ENCODE assay signal across 23 cellular contexts in the genomic region with DNA sequence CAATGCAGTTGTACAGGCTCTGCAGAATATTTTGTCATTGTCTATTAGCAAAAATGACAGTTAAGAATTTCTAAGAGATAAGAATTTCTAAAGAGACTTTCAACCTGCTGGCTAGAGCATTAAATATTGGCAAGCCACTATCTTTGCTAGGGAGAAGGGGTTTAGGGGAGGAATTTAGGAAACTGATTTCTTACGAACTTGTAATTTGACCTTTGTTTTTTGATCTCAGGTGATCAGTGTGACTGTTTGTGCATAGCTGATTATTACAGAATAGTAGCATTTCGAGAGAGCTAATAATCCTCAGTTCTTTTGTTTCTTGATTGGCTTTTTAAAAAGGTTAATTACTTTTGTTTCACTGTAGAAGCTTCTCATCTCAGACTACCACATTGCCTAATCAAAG.
DNase-seq lines count a peak whose midpoint lies in the region; ATAC-seq and TF ChIP-seq lines count a peak whose summit lies in the region.
"Had no signal": no experiment of that assay in that cellular context is flagged by ENCODE, and none has a peak within 500 bp of the region (broad histone marks: within the 10 kb centered on the region; RNA-seq: fewer than 3 reads in every experiment).

No MANE protein-coding gene starts in this region.

- no peak overlapping the region for H3K9ac ChIP-seq in IMR-90 (ENCODE audit: low read depth, low read length)
- H3K9ac ChIP-seq: BLaER1 had no signal

- H3K4ac ChIP-seq in IMR-90 (ENCODE audit: low read depth, low read length): no peak overlapping the region

- no peak for DNase-seq in IMR-90
- peak; percentile 16 to 27 for DNase-seq in erythroblast (lab: John Stamatoyannopoulos, UW)
- no peak for DNase-seq in psoas muscle
- DNase-seq in stimulated activated naive B cell treated with anti-CD40 and anti-IgM and Interleukin-4, amounts not matched to agents 10 μg/mL and 1 μg/mL and 100 μg/mL, for 72 hours: no peak
- no peak for DNase-seq in activated T-cell treated with anti-CD3 and anti-CD28 coated beads, Interleukin-2, amount 50 U/mL, for 24 hours
- DNase-seq in mucosa of gallbladder (ENCODE audit: low spot score): no peak
- DNase-seq: ACHN; activated CD4-positive, CD25-positive, alpha-beta regulatory T cell treated with anti-CD3 and anti-CD28 coated beads, Interleukin-2, amount 50 U/mL, for 72 hours; activated CD8-positive, alpha-beta T cell treated with anti-CD3 and anti-CD28 coated beads, Interleukin-2, amount 10 ng/mL, durations not matched to agents 7 days and 5 days; caudate nucleus; GF-D8; H9; NCI-H1048; NCI-H187; NCI-H526 treated with DMSO at 0.1 percent for 48 hours; nephron progenitor cell; stimulated activated naive CD8-positive, alpha-beta T cell treated with anti-CD3 and anti-CD28 coated beads, Interleukin-15, amount 100 ng/mL, for 72 hours; thyroid gland had no signal

- no peak overlapping the region for H3K56ac ChIP-seq in IMR-90 (ENCODE audit: extremely low read depth, insufficient read depth, low read length)

- H3K4me1 ChIP-seq in IMR-90 (ENCODE audit: control insufficient read depth, insufficient read depth, low read length): peaks cover 3% of the 10 kb centered on the region
- peaks cover 61% of the 10 kb centered on the region for H3K4me1 ChIP-seq in psoas muscle

- WGBS in IMR-90 (ENCODE audit: extremely low coverage in 2 of 2, insufficient read length in 1 of 2), 2 experiments: no CpG with 5 or more reads among the region's 2 CpGs
- 32 to 44% (median 40%) methylated on average over 2 of the region's 2 CpGs for WGBS in psoas muscle, 3 donors

- no peak overlapping the region for H2BK120ac ChIP-seq in IMR-90 (ENCODE audit: low read depth, low read length)

- H3K27ac Mint-ChIP-seq in stimulated activated naive B cell treated with anti-CD40 and anti-IgM and Interleukin-4, amounts not matched to agents 10 μg/mL and 1 μg/mL and 100 μg/mL, for 72 hours: no peak overlapping the region
- no peak overlapping the region for H3K27ac Mint-ChIP-seq in activated T-cell treated with anti-CD3 and anti-CD28 coated beads, Interleukin-2, amount 50 U/mL, for 24 hours
- H3K27ac Mint-ChIP-seq: activated CD8-positive, alpha-beta T cell treated with anti-CD3 and anti-CD28 coated beads, Interleukin-2, amount 10 ng/mL, durations not matched to agents 7 days and 5 days; activated naive CD4-positive, alpha-beta T cell treated with anti-CD3 and anti-CD28 coated beads, Interleukin-2, amount 50 U/mL, for 72 hours; H9; nephron progenitor cell; stimulated activated naive CD8-positive, alpha-beta T cell treated with anti-CD3 and anti-CD28 coated beads, Interleukin-15, amount 100 ng/mL, for 72 hours had no signal

- no peaks in the 10 kb centered on the region for H3K27me3 Mint-ChIP-seq in stimulated activated naive B cell treated with anti-CD40 and anti-IgM and Interleukin-4, amounts not matched to agents 10 μg/mL and 1 μg/mL and 100 μg/mL, for 72 hours
- H3K27me3 Mint-ChIP-seq in activated T-cell treated with anti-CD3 and anti-CD28 coated beads, Interleukin-2, amount 50 U/mL, for 24 hours: peaks cover 4% of the 10 kb centered on the region
- H3K27me3 Mint-ChIP-seq: IgD-negative memory B cell; stimulated activated naive CD8-positive, alpha-beta T cell treated with anti-CD3 and anti-CD28 coated beads, Interleukin-15, amount 100 ng/mL, for 72 hours had no signal

- no peaks in the 10 kb centered on the region for H4K20me1 ChIP-seq in IMR-90 (ENCODE audit: insufficient read depth, low read length)

- H3K36me3 ChIP-seq in IMR-90 (ENCODE audit: control insufficient read depth, insufficient read depth, low read length): no peaks in the 10 kb centered on the region
- H3K36me3 ChIP-seq in psoas muscle (ENCODE audit: insufficient read depth in 1 of 2, low read depth in 1 of 2): no peaks in the 10 kb centered on the region
- H3K36me3 ChIP-seq: BLaER1, SJSA1, thyroid gland had no signal

- no peak overlapping the region for H2AK5ac ChIP-seq in IMR-90 (ENCODE audit: low read depth, low read length)

- H3K4me2 ChIP-seq in IMR-90 (ENCODE audit: low read depth, low read length): peak overlapping the region; percentile 83
- H3K4me2 ChIP-seq: BLaER1 had no signal

- no peaks in the 10 kb centered on the region for H3K36me3 Mint-ChIP-seq in stimulated activated naive B cell treated with anti-CD40 and anti-IgM and Interleukin-4, amounts not matched to agents 10 μg/mL and 1 μg/mL and 100 μg/mL, for 72 hours
- no peaks in the 10 kb centered on the region for H3K36me3 Mint-ChIP-seq in activated T-cell treated with anti-CD3 and anti-CD28 coated beads, Interleukin-2, amount 50 U/mL, for 24 hours (ENCODE audit: low read depth)
- H3K36me3 Mint-ChIP-seq: activated naive CD4-positive, alpha-beta T cell treated with anti-CD3 and anti-CD28 coated beads, Interleukin-2, amount 50 U/mL, for 72 hours; IgD-negative memory B cell had no signal

- dilution Hi-C loops in IMR-90 (cut with HindIII; ENCODE audit: low sequenced_read_pairs, unreplicated experiment): no loop called here

- no peak overlapping the region for H2BK15ac ChIP-seq in IMR-90 (ENCODE audit: low read depth, low read length)

- peaks cover 7 to 36% of the 10 kb centered on the region in 2 experiments for H3K79me1 ChIP-seq in IMR-90 (ENCODE audit: low read depth in 1 of 2, low read length in 2 of 2)

- H3K27me3 ChIP-seq in IMR-90 (ENCODE audit: control insufficient read depth, insufficient read depth, low read length) (no peaks in the 10 kb centered on the region), psoas muscle (ENCODE audit: insufficient read depth in 3 of 3, low read length in 2 of 3) (no peaks in the 10 kb centered on the region)
- H3K27me3 ChIP-seq: BLaER1, SJSA1, thyroid gland had no signal

- H2AK9ac ChIP-seq in IMR-90 (replicated peaks; ENCODE audit: low read depth, low read length, poor library complexity): no peak overlapping the region

- POLR2A ChIA-PET in IMR-90 (lab: Charles Lee; ENCODE audit: unreplicated experiment): no interaction called here

- BruUV-seq in IMR-90 (replicated peaks; lab: Mats Ljungman, UMichigan): no TSS peak

- intact Hi-C loops in IMR-90 (cut with micrococcal nuclease): loop anchor here (5.0 kb wide), 1 partner anchor 41 kb away; no protein-coding TSS in a partner anchor
- intact Hi-C loops in psoas muscle (cut with DNase I): no loop called here

- no peak overlapping the region for H3K23ac ChIP-seq in IMR-90 (ENCODE audit: low read depth, low read length)

- in situ Hi-C loops in IMR-90 (cut with MboI; ENCODE audit: low sequenced_read_pairs): no loop called here

- H2BK20ac ChIP-seq in IMR-90 (ENCODE audit: low read depth, low read length): no peak overlapping the region

- H2BK5ac ChIP-seq in IMR-90 (ENCODE audit: low read depth, low read length, poor library complexity, severe bottlenecking): no peak overlapping the region

- H3K4me3 ChIP-seq in IMR-90 (ENCODE audit: insufficient read depth, low read depth, low read length): no peak overlapping the region
- H3K4me3 ChIP-seq in psoas muscle: peak overlapping the region; percentile 65
- H3K4me3 ChIP-seq: BLaER1, SJSA1, thyroid gland had no signal

- H3K18ac ChIP-seq in IMR-90 (ENCODE audit: low read depth, low read length): no peak overlapping the region

- H2AFZ ChIP-seq in IMR-90 (replicated peaks; ENCODE audit: low read length, poor library complexity): no peak overlapping the region

- H3K4me3 Mint-ChIP-seq in stimulated activated naive B cell treated with anti-CD40 and anti-IgM and Interleukin-4, amounts not matched to agents 10 μg/mL and 1 μg/mL and 100 μg/mL, for 72 hours: no peak overlapping the region
- no peak overlapping the region for H3K4me3 Mint-ChIP-seq in activated T-cell treated with anti-CD3 and anti-CD28 coated beads, Interleukin-2, amount 50 U/mL, for 24 hours
- H3K4me3 Mint-ChIP-seq: activated CD8-positive, alpha-beta T cell treated with anti-CD3 and anti-CD28 coated beads, Interleukin-2, amount 10 ng/mL, durations not matched to agents 7 days and 5 days; H9; IgD-negative memory B cell; stimulated activated naive CD8-positive, alpha-beta T cell treated with anti-CD3 and anti-CD28 coated beads, Interleukin-15, amount 100 ng/mL, for 72 hours had no signal

- H4K91ac ChIP-seq in IMR-90 (ENCODE audit: insufficient read depth, low read depth, low read length): no peak overlapping the region

- H3K14ac ChIP-seq in IMR-90 (replicated peaks; ENCODE audit: low read depth, low read length): no peak overlapping the region

- TF ChIP-seq RAD21 in IMR-90 (IDR thresholded peaks at IDR 0.05; ENCODE audit: low read length): no peak

- no peak overlapping the region for H4K8ac ChIP-seq in IMR-90 (ENCODE audit: low read depth in 2 of 2, low read length in 2 of 2)

- no peak for ATAC-seq in IMR-90 (ENCODE audit: low read depth)
- no peak for ATAC-seq in SK-N-SH treated with all-trans-retinoic acid at 6 μM for 48 hours
- no peak for ATAC-seq in psoas muscle
- no peak for ATAC-seq in stimulated activated naive B cell treated with anti-CD40 and anti-IgM and Interleukin-4, amounts not matched to agents 10 μg/mL and 1 μg/mL and 100 μg/mL, for 72 hours (replicated peaks)
- ATAC-seq: activated CD8-positive, alpha-beta T cell treated with anti-CD3 and anti-CD28 coated beads, Interleukin-2, amount 10 ng/mL, durations not matched to agents 7 days and 5 days; activated naive CD4-positive, alpha-beta T cell treated with anti-CD3 and anti-CD28 coated beads, Interleukin-2, amount 50 U/mL, for 72 hours; stimulated activated naive CD8-positive, alpha-beta T cell treated with anti-CD3 and anti-CD28 coated beads, Interleukin-15, amount 100 ng/mL, for 72 hours had no signal

- H3K27ac ChIP-seq in IMR-90 (ENCODE audit: insufficient read depth, low read length): no peak overlapping the region
- peak overlapping the region; percentile 80 for H3K27ac ChIP-seq in psoas muscle
- H3K27ac ChIP-seq: BLaER1, SJSA1 had no signal

- TF ChIP-seq POLR2A in IMR-90 (IDR thresholded peaks at IDR 0.05; ENCODE audit: low read depth, low read length): no peak
- no peak for TF ChIP-seq POLR2A in erythroblast (IDR thresholded peaks at IDR 0.05; ENCODE audit: low read length)

- CTCF ChIA-PET in IMR-90 (lab: Yijun Ruan, JAX): no interaction called here

- no peak overlapping the region for H4K5ac ChIP-seq in IMR-90 (ENCODE audit: low read depth, low read length)

- TF ChIP-seq CTCF in IMR-90 (conservative IDR thresholded peaks at IDR 0.05; ENCODE audit: low read depth, low read length) (no peak), psoas muscle (IDR thresholded peaks at IDR 0.05) (no peak)

- no peaks in the 10 kb centered on the region for H3K9me3 ChIP-seq in IMR-90 (ENCODE audit: control insufficient read depth, insufficient read depth, low read length)
- H3K9me3 ChIP-seq in psoas muscle: no peaks in the 10 kb centered on the region
- H3K9me3 ChIP-seq: BLaER1, SJSA1, thyroid gland had no signal

- peaks cover 7 to 9% of the 10 kb centered on the region in 2 donors for H3K4me1 Mint-ChIP-seq in stimulated activated naive B cell treated with anti-CD40 and anti-IgM and Interleukin-4, amounts not matched to agents 10 μg/mL and 1 μg/mL and 100 μg/mL, for 72 hours
- H3K4me1 Mint-ChIP-seq in activated T-cell treated with anti-CD3 and anti-CD28 coated beads, Interleukin-2, amount 50 U/mL, for 24 hours (ENCODE audit: low read depth): peaks cover 37% of the 10 kb centered on the region

- H3K9me3 Mint-ChIP-seq in stimulated activated naive B cell treated with anti-CD40 and anti-IgM and Interleukin-4, amounts not matched to agents 10 μg/mL and 1 μg/mL and 100 μg/mL, for 72 hours: no peaks in the 10 kb centered on the region
- no peaks in the 10 kb centered on the region for H3K9me3 Mint-ChIP-seq in activated T-cell treated with anti-CD3 and anti-CD28 coated beads, Interleukin-2, amount 50 U/mL, for 24 hours
- H3K9me3 Mint-ChIP-seq: activated naive CD4-positive, alpha-beta T cell treated with anti-CD3 and anti-CD28 coated beads, Interleukin-2, amount 50 U/mL, for 72 hours; H9; IgD-negative memory B cell; nephron progenitor cell; stimulated activated naive CD8-positive, alpha-beta T cell treated with anti-CD3 and anti-CD28 coated beads, Interleukin-15, amount 100 ng/mL, for 72 hours had no signal

- no peaks in the 10 kb centered on the region for H3K9me1 ChIP-seq in IMR-90 (ENCODE audit: insufficient read depth, low read length)

Comparison
In these comparisons a context has a peak if more than half of its experiments do, and no peak if none do; other contexts are left out.
1. DNase-seq: peak in erythroblast (2 of 2); none in IMR-90 (single experiment), psoas muscle (0 of 2), stimulated activated naive B cell treated with anti-CD40 and anti-IgM and Interleukin-4, amounts not matched to agents 10 μg/mL and 1 μg/mL and 100 μg/mL, for 72 hours (single experiment), activated T-cell treated with anti-CD3 and anti-CD28 coated beads, Interleukin-2, amount 50 U/mL, for 24 hours (single experiment) and mucosa of gallbladder (single experiment).